1 cellular context compared by ENCODE assay signal in genomic region chr13:80360298-80360827, GRCh38.
TF ChIP-seq lines count a peak whose summit lies in the region.

No MANE protein-coding gene starts in this region.

TF ChIP-seq in GM23338, 12 proteins besides CTCF, POLR2A, EP300 and RAD21 (continued from another document):
- no peak for TF ChIP-seq JUNB (IDR thresholded peaks at IDR 0.05; ENCODE audit: unreplicated experiment)
- no peak for TF ChIP-seq EZH2 (IDR thresholded peaks at IDR 0.05; ENCODE audit: low read depth, unreplicated experiment)
- TF ChIP-seq CREB1 (CRISPR knock-in tag; IDR thresholded peaks at IDR 0.05; ENCODE audit: low read depth): no peak
- TF ChIP-seq ZNF114 (CRISPR knock-in tag; IDR thresholded peaks at IDR 0.05): no peak
